In genomic region chr17:60646701-60647100, GRCh38 we compare ENCODE assay signal across 23 cellular contexts. TPM values are rescaled to one million over a fixed set of nuclear protein-coding genes. Genes with fewer than 3 reads are reported as not detected.
DNase-seq lines count a peak whose midpoint lies in the region; ATAC-seq, FAIRE-seq and TF ChIP-seq lines count a peak whose summit lies in the region.
"Had no signal": no experiment of that assay in that cellular context is flagged by ENCODE, and none has a peak within 500 bp of the region (broad histone marks: within the 10 kb centered on the region; RNA-seq: fewer than 3 reads in every experiment).

No MANE protein-coding gene starts in this region.

- FAIRE-seq in A549 (lab: Jason Lieb, UNC) (peak; percentile 7), GM19239 (lab: Jason Lieb, UNC) (no peak)
- FAIRE-seq: GM12878 had no signal

- H3K4me3 ChIP-seq in A549 (no peak overlapping the region), HEK293 (ENCODE audit: low read depth, low read length) (no peak overlapping the region), prostate gland (no peak overlapping the region), upper lobe of right lung (no peak overlapping the region)
- H3K4me3 ChIP-seq: GM12878, PC-9, SJCRH30 had no signal

- H3K27ac Mint-ChIP-seq in brain (peak overlapping the region in 3 of 5 experiments; percentile 18 to 84 (median 42)), neural crest cell (ENCODE audit: unreplicated experiment) (peak overlapping the region; percentile 39)

- H3K36me3 ChIP-seq in HEK293 (ENCODE audit: control insufficient read depth in 2 of 2, insufficient read depth in 1 of 2, low read length in 2 of 2) = peaks cover 46 to 54% of the 10 kb centered on the region in 2 experiments
- no peaks in the 10 kb centered on the region for H3K36me3 ChIP-seq in prostate gland
- H3K36me3 ChIP-seq in upper lobe of right lung = peaks cover 34% of the 10 kb centered on the region

- DNase-seq in A549 (ENCODE audit: low read depth in 1 of 2, low spot score in 1 of 2) (no peak), neural crest cell (ENCODE audit: low read depth, low spot score) (no peak), prostate gland (ENCODE audit: low spot score) (no peak), upper lobe of right lung (no peak), NCI-H774 (lab: John Stamatoyannopoulos, UW) (no peak), GM19239 (ENCODE audit: insufficient read length, low spot score) (no peak)
- DNase-seq: C1 segment of cervical spinal cord; Caco-2; CD8-positive, alpha-beta T cell; EL; GDM1; Kasumi-1; NCI-H1092 treated with DMSO at 0.1 percent for 48 hours; NCI-H2081 treated with DMSO at 0.1 percent for 48 hours; NCI-H446; NCI-H526; PC-9; SJCRH30 had no signal

- TF ChIP-seq EP300 in A549 (IDR thresholded peaks at IDR 0.05) = no peak

- H3K9me3 ChIP-seq in A549 = no peaks in the 10 kb centered on the region
- no peaks in the 10 kb centered on the region for H3K9me3 ChIP-seq in HEK293 (ENCODE audit: control insufficient read depth, insufficient read depth, low read depth, low read length)
- no peaks in the 10 kb centered on the region for H3K9me3 ChIP-seq in prostate gland
- H3K9me3 ChIP-seq in upper lobe of right lung = no peaks in the 10 kb centered on the region
- H3K9me3 ChIP-seq: Caco-2, SJCRH30 had no signal

- no peak for TF ChIP-seq RAD21 in A549 (conservative IDR thresholded peaks at IDR 0.05 in 1 of 2, IDR thresholded peaks at IDR 0.05 in 1 of 2)

- TF ChIP-seq CTCF in A549 (IDR thresholded peaks at IDR 0.05) = no peak
- TF ChIP-seq CTCF in HEK293 (tag by site-specific recombination; IDR thresholded peaks at IDR 0.05) = no peak
- TF ChIP-seq CTCF in brain (conservative IDR thresholded peaks at IDR 0.05) = no peak
- no peak for TF ChIP-seq CTCF in neural crest cell (conservative IDR thresholded peaks at IDR 0.05)
- TF ChIP-seq CTCF in prostate gland (IDR thresholded peaks at IDR 0.05) = no peak
- no peak for TF ChIP-seq CTCF in upper lobe of right lung (IDR thresholded peaks at IDR 0.05)

- H3K36me3 Mint-ChIP-seq in brain (peaks cover 60% of the 10 kb centered on the region), neural crest cell (ENCODE audit: low read depth) (peaks cover 11% of the 10 kb centered on the region)

- H3K27ac ChIP-seq in A549 (no peak overlapping the region), HEK293 (ENCODE audit: extremely low read depth, low read depth, low read length) (no peak overlapping the region), prostate gland (no peak overlapping the region), upper lobe of right lung (no peak overlapping the region)
- H3K27ac ChIP-seq: PC-9, SJCRH30 had no signal

- H3K4me2 ChIP-seq in A549 = no peak overlapping the region
- H3K4me2 ChIP-seq: PC-9 had no signal

- intact Hi-C loops in prostate gland (cut with DNase I) = loop anchor here (10.0 kb wide), 1 partner anchor 212 kb away; no protein-coding TSS in a partner anchor
- intact Hi-C loops in upper lobe of right lung (cut with DNase I) = no loop called here

- TF ChIP-seq POLR2A in A549 (IDR thresholded peaks at IDR 0.05; ENCODE audit: low read length) (no peak), prostate gland (IDR thresholded peaks at IDR 0.05) (no peak)

- H3K9me3 Mint-ChIP-seq in brain (no peaks in the 10 kb centered on the region), neural crest cell (no peaks in the 10 kb centered on the region)
- H3K9me3 Mint-ChIP-seq: CD8-positive, alpha-beta T cell had no signal

- no peaks in the 10 kb centered on the region for H3K27me3 Mint-ChIP-seq in brain
- H3K27me3 Mint-ChIP-seq in neural crest cell (ENCODE audit: low read depth) = no peaks in the 10 kb centered on the region

- H3K27me3 ChIP-seq in prostate gland (replicated peaks; ENCODE audit: insufficient read depth) = no peaks in the 10 kb centered on the region
- no peaks in the 10 kb centered on the region for H3K27me3 ChIP-seq in upper lobe of right lung
- H3K27me3 ChIP-seq: SJCRH30 had no signal

- H3K4me1 ChIP-seq in A549 = peaks cover 7% of the 10 kb centered on the region
- peaks cover 9% of the 10 kb centered on the region for H3K4me1 ChIP-seq in HEK293 (ENCODE audit: control insufficient read depth, insufficient read depth, low read length)
- H3K4me1 ChIP-seq in prostate gland (replicated peaks) = no peaks in the 10 kb centered on the region
- H3K4me1 ChIP-seq in upper lobe of right lung = no peaks in the 10 kb centered on the region
- H3K4me1 ChIP-seq: SJCRH30 had no signal

- no peak for ATAC-seq in A549
- ATAC-seq in upper lobe of right lung = no peak
- ATAC-seq: CD8-positive, alpha-beta T cell; GM12878; HCT116; Right ventricle myocardium inferior had no signal

- POLR2A ChIA-PET in A549 (lab: Yijun Ruan, JAX) = no interaction called here
- POLR2A ChIA-PET in HEK293 (lab: Yijun Ruan, JAX) = no interaction called here

- WGBS in A549 (ENCODE audit: missing lambda C conversion rate) = 68% methylated on average over 3 of the region's 3 CpGs
- WGBS in prostate gland = 56% methylated on average over 3 of the region's 3 CpGs

- H3K4me3 Mint-ChIP-seq in brain (no peak overlapping the region), neural crest cell (no peak overlapping the region)
- H3K4me3 Mint-ChIP-seq: CD8-positive, alpha-beta T cell had no signal

- H3K4me1 Mint-ChIP-seq in brain (peaks cover 17% of the 10 kb centered on the region), neural crest cell (peaks cover 16% of the 10 kb centered on the region)

- CTCF ChIA-PET in A549 (lab: Yijun Ruan, JAX) = interaction anchor here (0.9 to 1.5 kb wide), 4 partner anchors 8 to 224 kb away, joined by 3 to 6 read pairs (median 3); partner anchors contain the start of gene CHCT1
- CTCF ChIA-PET in HEK293 (lab: Yijun Ruan, JAX) = interaction anchor here (0.6 to 0.7 kb wide), 3 partner anchors 11 to 77 kb away, joined by 3 read pairs; no protein-coding TSS in a partner anchor

TF ChIP-seq in A549, 52 proteins besides CTCF, POLR2A, EP300 and RAD21:
- TF ChIP-seq GATA3 (IDR thresholded peaks at IDR 0.05; ENCODE audit: borderline replicate concordance) (no peak), MAFK (IDR thresholded peaks at IDR 0.05; ENCODE audit: partially characterized antibody) (no peak), KDM1A (IDR thresholded peaks at IDR 0.05; ENCODE audit: low read depth) (no peak), ZFP36 (IDR thresholded peaks at IDR 0.05; ENCODE audit: borderline replicate concordance, partially characterized antibody) (no peak), POLR2AphosphoS2 (conservative IDR thresholded peaks at IDR 0.05; ENCODE audit: low read length) (no peak), HOXB13 (CRISPR knock-in tag; IDR thresholded peaks at IDR 0.05; ENCODE audit: low read depth) (no peak), ZNF302 (CRISPR knock-in tag; IDR thresholded peaks at IDR 0.05) (no peak), USF2 (IDR thresholded peaks at IDR 0.05) (no peak)
TF ChIP-seq in A549: peak in this region for 0.

TF ChIP-seq in HEK293, 187 proteins besides CTCF, POLR2A, EP300 and RAD21:
- TF ChIP-seq BCL11A (tag by site-specific recombination; IDR thresholded peaks at IDR 0.05; ENCODE audit: low read depth) (no peak), PRDM1 (tag by site-specific recombination; IDR thresholded peaks at IDR 0.05) (0 out of 2 replicates have a peak, but pooled peaks have one; percentile 10)

RNA-seq across cellular contexts. Expression of gene BCAS3, which starts 30.9 kb away (rescaled TPM):
- polyA plus RNA-seq in A549 (2011; rRNA removed) (43.4 and 86.6 TPM in 2 replicates), A549 (2017; fragmentation: RNase III; extraction: RNeasy Plus Mini Kit Qiagen cat#74134 plus additional on column Dnase treatment) (14.7 to 18.0 TPM (median 15.6 TPM) in 3 replicates), brain (ENCODE audit: insufficient read depth, low read depth, low replicate concordance) (56.2 TPM)
- polyA plus RNA-seq in A549 (2012; cell fraction: cytosol; rRNA removed) = 8.0 and 10.4 TPM in 2 replicates
- polyA plus RNA-seq in A549 (2012; cell fraction: nucleus; rRNA removed) = 11.4 and 20.1 TPM in 2 replicates
- 332 and 356 TPM in 2 replicates for polyA minus RNA-seq in A549 (2011; rRNA and poly(A)+ RNA removed)
- total RNA-seq in neural crest cell (30.0 and 30.5 TPM in 2 replicates), prostate gland (10 to 100 TPM; 57.8 to 93.9 TPM), upper lobe of right lung (23.5 TPM)

RNA-seq across cellular contexts. Expression of gene PPM1D, which starts 46.7 kb away (rescaled TPM):
- polyA plus RNA-seq in A549 (2011; rRNA removed) (10.5 and 11.6 TPM in 2 replicates), A549 (2017; fragmentation: RNase III; extraction: RNeasy Plus Mini Kit Qiagen cat#74134 plus additional on column Dnase treatment) (12.0 to 13.5 TPM (median 13.5 TPM) in 3 replicates), brain (ENCODE audit: insufficient read depth, low read depth, low replicate concordance) (14.6 TPM)
- polyA plus RNA-seq in A549 (2012; cell fraction: cytosol; rRNA removed) = 4.1 and 4.8 TPM in 2 replicates
- 3.6 and 4.9 TPM in 2 replicates for polyA plus RNA-seq in A549 (2012; cell fraction: nucleus; rRNA removed)
- 11.1 and 12.2 TPM in 2 replicates for polyA minus RNA-seq in A549 (2011; rRNA and poly(A)+ RNA removed)
- total RNA-seq in neural crest cell (21.9 and 23.8 TPM in 2 replicates), prostate gland (10 to 100 TPM; 10.4 to 18.9 TPM), upper lobe of right lung (22.3 TPM)
